ENCODE assay signal across 2 cellular contexts in the genomic region with DNA sequence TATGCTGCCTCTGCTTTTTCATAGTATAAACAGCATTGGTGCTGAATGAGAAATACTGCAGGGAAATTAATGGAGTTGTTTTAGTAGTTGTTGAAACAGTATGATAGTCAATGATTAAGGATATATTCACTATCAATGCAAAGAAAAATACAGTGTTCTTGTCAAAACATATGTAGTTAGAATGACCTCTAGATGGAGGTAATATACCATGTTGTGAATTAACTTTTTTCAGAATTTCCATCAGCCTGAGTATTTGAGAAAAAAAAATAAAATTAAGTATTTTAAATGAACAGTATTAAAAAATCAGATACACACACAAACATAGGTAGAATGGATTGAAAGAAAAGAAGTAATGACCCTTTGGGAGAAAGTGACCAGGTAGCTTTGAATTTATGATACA.
A peak's percentile ranks its signal among the peaks of the same experiment; 100 is the strongest.
TF ChIP-seq lines count a peak whose summit lies in the region.

No MANE protein-coding gene starts in this region.

TF ChIP-seq in SK-N-SH, 30 proteins besides CTCF, POLR2A, EP300 and RAD21:
- TF ChIP-seq, protein P1, sequence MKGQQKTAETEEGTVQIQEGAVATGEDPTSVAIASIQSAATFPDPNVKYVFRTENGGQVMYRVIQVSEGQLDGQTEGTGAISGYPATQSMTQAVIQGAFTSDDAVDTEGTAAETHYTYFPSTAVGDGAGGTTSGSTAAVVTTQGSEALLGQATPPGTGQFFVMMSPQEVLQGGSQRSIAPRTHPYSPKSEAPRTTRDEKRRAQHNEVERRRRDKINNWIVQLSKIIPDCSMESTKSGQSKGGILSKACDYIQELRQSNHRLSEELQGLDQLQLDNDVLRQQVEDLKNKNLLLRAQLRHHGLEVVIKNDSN (IDR thresholded peaks at IDR 0.05; ENCODE audit: borderline replicate concordance, low read depth) = no peak
- TF ChIP-seq SIN3A (IDR thresholded peaks at IDR 0.05; ENCODE audit: borderline replicate concordance, low read depth, low read length) = no peak
- peak; percentile 47; the same call in 1 of the 2 replicates for TF ChIP-seq SMC3 (IDR thresholded peaks at IDR 0.05; ENCODE audit: low read depth, low read length)

TF ChIP-seq in SK-N-SH treated with all-trans-retinoic acid at 6 μM for 48 hours, 23 proteins besides CTCF, POLR2A, EP300 and RAD21:
- no peak for TF ChIP-seq ZNF8 (CRISPR knock-in tag; IDR thresholded peaks at IDR 0.05)
- TF ChIP-seq, protein P2, sequence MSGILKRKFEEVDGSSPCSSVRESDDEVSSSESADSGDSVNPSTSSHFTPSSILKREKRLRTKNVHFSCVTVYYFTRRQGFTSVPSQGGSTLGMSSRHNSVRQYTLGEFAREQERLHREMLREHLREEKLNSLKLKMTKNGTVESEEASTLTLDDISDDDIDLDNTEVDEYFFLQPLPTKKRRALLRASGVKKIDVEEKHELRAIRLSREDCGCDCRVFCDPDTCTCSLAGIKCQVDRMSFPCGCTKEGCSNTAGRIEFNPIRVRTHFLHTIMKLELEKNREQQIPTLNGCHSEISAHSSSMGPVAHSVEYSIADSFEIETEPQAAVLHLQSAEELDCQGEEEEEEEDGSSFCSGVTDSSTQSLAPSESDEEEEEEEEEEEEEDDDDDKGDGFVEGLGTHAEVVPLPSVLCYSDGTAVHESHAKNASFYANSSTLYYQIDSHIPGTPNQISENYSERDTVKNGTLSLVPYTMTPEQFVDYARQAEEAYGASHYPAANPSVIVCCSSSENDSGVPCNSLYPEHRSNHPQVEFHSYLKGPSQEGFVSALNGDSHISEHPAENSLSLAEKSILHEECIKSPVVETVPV (CRISPR knock-in tag; IDR thresholded peaks at IDR 0.05) = no peak
- TF ChIP-seq PPARA (CRISPR knock-in tag; IDR thresholded peaks at IDR 0.05; ENCODE audit: borderline replicate concordance) = no peak
- TF ChIP-seq GLIS3 (CRISPR knock-in tag; IDR thresholded peaks at IDR 0.05) = no peak
- no peak for TF ChIP-seq ZFP30 (CRISPR knock-in tag; IDR thresholded peaks at IDR 0.05)
- TF ChIP-seq ZC3H10 (CRISPR knock-in tag; IDR thresholded peaks at IDR 0.05) = no peak
- no peak for TF ChIP-seq ARNTL (CRISPR knock-in tag; IDR thresholded peaks at IDR 0.05; ENCODE audit: borderline replicate concordance, low read depth)
- TF ChIP-seq, protein P3, sequence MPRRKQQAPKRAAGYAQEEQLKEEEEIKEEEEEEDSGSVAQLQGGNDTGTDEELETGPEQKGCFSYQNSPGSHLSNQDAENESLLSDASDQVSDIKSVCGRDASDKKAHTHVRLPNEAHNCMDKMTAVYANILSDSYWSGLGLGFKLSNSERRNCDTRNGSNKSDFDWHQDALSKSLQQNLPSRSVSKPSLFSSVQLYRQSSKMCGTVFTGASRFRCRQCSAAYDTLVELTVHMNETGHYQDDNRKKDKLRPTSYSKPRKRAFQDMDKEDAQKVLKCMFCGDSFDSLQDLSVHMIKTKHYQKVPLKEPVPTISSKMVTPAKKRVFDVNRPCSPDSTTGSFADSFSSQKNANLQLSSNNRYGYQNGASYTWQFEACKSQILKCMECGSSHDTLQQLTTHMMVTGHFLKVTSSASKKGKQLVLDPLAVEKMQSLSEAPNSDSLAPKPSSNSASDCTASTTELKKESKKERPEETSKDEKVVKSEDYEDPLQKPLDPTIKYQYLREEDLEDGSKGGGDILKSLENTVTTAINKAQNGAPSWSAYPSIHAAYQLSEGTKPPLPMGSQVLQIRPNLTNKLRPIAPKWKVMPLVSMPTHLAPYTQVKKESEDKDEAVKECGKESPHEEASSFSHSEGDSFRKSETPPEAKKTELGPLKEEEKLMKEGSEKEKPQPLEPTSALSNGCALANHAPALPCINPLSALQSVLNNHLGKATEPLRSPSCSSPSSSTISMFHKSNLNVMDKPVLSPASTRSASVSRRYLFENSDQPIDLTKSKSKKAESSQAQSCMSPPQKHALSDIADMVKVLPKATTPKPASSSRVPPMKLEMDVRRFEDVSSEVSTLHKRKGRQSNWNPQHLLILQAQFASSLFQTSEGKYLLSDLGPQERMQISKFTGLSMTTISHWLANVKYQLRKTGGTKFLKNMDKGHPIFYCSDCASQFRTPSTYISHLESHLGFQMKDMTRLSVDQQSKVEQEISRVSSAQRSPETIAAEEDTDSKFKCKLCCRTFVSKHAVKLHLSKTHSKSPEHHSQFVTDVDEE (CRISPR knock-in tag; IDR thresholded peaks at IDR 0.05) = no peak
- TF ChIP-seq OSR1 (CRISPR knock-in tag; IDR thresholded peaks at IDR 0.05) = no peak
